Comparison of ENCODE assay signal across 8 cellular contexts in genomic region chr3:49171119-49171774, GRCh38. TPM values are rescaled to one million over a fixed set of nuclear protein-coding genes. Genes with fewer than 3 reads are reported as not detected.
DNase-seq lines count a peak whose midpoint lies in the region; ATAC-seq lines count a peak whose summit lies in the region.

Gene KLHDC8B (plus strand): TSS chr3:49171598. CDS start chr3:49172770, 1,172 bp downstream.

- peak; percentile 55 for ATAC-seq in HG02588 (IDR thresholded peaks at IDR 0.05; ENCODE audit: unreplicated experiment)
- ATAC-seq in left lobe of liver = peak; percentile 89
- no peak for ATAC-seq in GM21423 (IDR thresholded peaks at IDR 0.05; ENCODE audit: unreplicated experiment)

- DNase-seq in DMS153 treated with DMSO at 0.1 percent for 48 hours (lab: John Stamatoyannopoulos, UW; ENCODE audit: unreplicated experiment) (peak; percentile 7), NCI-H226 (peak; percentile 62), dedifferentiated amniotic fluid mesenchymal stem cell (ENCODE audit: extremely low spot score) (peak; percentile 60), left lobe of liver (ENCODE audit: low spot score) (peak; percentile 86)
- peak; percentile 82 for DNase-seq in activated CD4-positive, alpha-beta T cell treated with anti-CD3 and anti-CD28 coated beads, Interleukin-2, amount 50 U/mL, for 1 hour
- DNase-seq in stimulated activated CD4-positive, alpha-beta T cell treated with anti-CD3 and anti-CD28 coated beads, Interleukin-1b, Interleukin-23, amount 100 ng/mL, for 4 hours (ENCODE audit: low read depth in 2 of 2) = peak; percentile 72 to 84

RNA-seq across cellular contexts. Expression of gene KLHDC8B, which starts in this region (rescaled TPM):
- 14.0 TPM for total RNA-seq in left lobe of liver

Comparison
In these comparisons a context has a peak if more than half of its experiments do, and no peak if none do; other contexts are left out.
1. DNase-seq: peak in every context shown above with its lines; median percentile 86 in left lobe of liver; 82 in activated CD4-positive, alpha-beta T cell treated with anti-CD3 and anti-CD28 coated beads, Interleukin-2, amount 50 U/mL, for 1 hour; 78 in stimulated activated CD4-positive, alpha-beta T cell treated with anti-CD3 and anti-CD28 coated beads, Interleukin-1b, Interleukin-23, amount 100 ng/mL, for 4 hours; 62 in NCI-H226; 60 in dedifferentiated amniotic fluid mesenchymal stem cell; 7 in DMS153 treated with DMSO at 0.1 percent for 48 hours.